In genomic region chr2:234003972-234004617, GRCh38 we compare ENCODE assay signal across 10 cellular contexts. TPM values are rescaled to one million over a fixed set of nuclear protein-coding genes. Genes with fewer than 3 reads are reported as not detected.
A peak's percentile ranks its signal among the peaks of the same experiment; 100 is the strongest.
DNase-seq lines count a peak whose midpoint lies in the region; ATAC-seq, FAIRE-seq and TF ChIP-seq lines count a peak whose summit lies in the region.
"Had no signal": no experiment of that assay in that cellular context is flagged by ENCODE, and none has a peak within 500 bp of the region (broad histone marks: within the 10 kb centered on the region; RNA-seq: fewer than 3 reads in every experiment).

No MANE protein-coding gene starts in this region.

- FAIRE-seq in small intestine (lab: Jason Lieb, UNC) = no peak

- H3K4me3 ChIP-seq in kidney epithelial cell (ENCODE audit: low read depth, low read length) (no peak overlapping the region), colonic mucosa (no peak overlapping the region), small intestine (ENCODE audit: low read depth in 1 of 2, low read length in 2 of 2) (no peak overlapping the region)
- H3K4me3 ChIP-seq: vagina had no signal

- DNase-seq in Calu3 = peak; percentile 81
- DNase-seq in LHCN-M2 (ENCODE audit: low read depth) = peak; percentile 96
- peak; percentile 78 for DNase-seq in kidney epithelial cell (ENCODE audit: low read depth)
- DNase-seq in colonic mucosa = no peak
- no peak for DNase-seq in small intestine

- CTCF ChIA-PET in Calu3 (lab: Charles Lee) = interaction anchor here (0.6 to 1.0 kb wide), 2 partner anchors 64 to 1373 kb away, joined by 3 read pairs; no protein-coding TSS in a partner anchor

- no peaks in the 10 kb centered on the region for H3K36me3 Mint-ChIP-seq in Calu3 (ENCODE audit: insufficient read depth, unreplicated experiment)
- H3K36me3 Mint-ChIP-seq in activated T-helper 17 cell treated with anti-CD3 and anti-CD28 coated beads, Interleukin-2, amount 50 U/mL, for 72 hours (ENCODE audit: low read depth) = no peaks in the 10 kb centered on the region

- H3K36me3 ChIP-seq in kidney epithelial cell (ENCODE audit: control insufficient read depth, insufficient read depth, low read length) = no peaks in the 10 kb centered on the region
- H3K36me3 ChIP-seq in colonic mucosa = no peaks in the 10 kb centered on the region
- H3K36me3 ChIP-seq in small intestine (ENCODE audit: control insufficient read depth in 2 of 2, insufficient read depth in 2 of 2, low read length in 2 of 2) = no peaks in the 10 kb centered on the region
- H3K36me3 ChIP-seq: vagina had no signal

- peak overlapping the region; percentile 15 for H3K27ac Mint-ChIP-seq in Calu3 (ENCODE audit: unreplicated experiment)
- no peak overlapping the region for H3K27ac Mint-ChIP-seq in activated T-helper 17 cell treated with anti-CD3 and anti-CD28 coated beads, Interleukin-2, amount 50 U/mL, for 72 hours
- H3K27ac Mint-ChIP-seq: nephron had no signal

- intact Hi-C loops in Calu3 (cut with micrococcal nuclease; ENCODE audit: unreplicated experiment) (no loop called here), colonic mucosa (cut with DNase I) (no loop called here)

- peaks cover 17% of the 10 kb centered on the region for H3K4me1 Mint-ChIP-seq in Calu3 (ENCODE audit: low read depth, unreplicated experiment)
- H3K4me1 Mint-ChIP-seq in activated T-helper 17 cell treated with anti-CD3 and anti-CD28 coated beads, Interleukin-2, amount 50 U/mL, for 72 hours = peaks cover 15% of the 10 kb centered on the region
- H3K4me1 Mint-ChIP-seq: nephron had no signal

- TF ChIP-seq CTCF in Calu3 (IDR thresholded peaks at IDR 0.05; ENCODE audit: unreplicated experiment) = no peak
- TF ChIP-seq CTCF in kidney epithelial cell (IDR thresholded peaks at IDR 0.05; ENCODE audit: insufficient read depth, low read length, poor library complexity, severe bottlenecking) = no peak
- TF ChIP-seq CTCF in colonic mucosa (IDR thresholded peaks at IDR 0.05) = no peak

- WGBS in small intestine, 3 donors = 49 to 61% (median 60%) methylated on average over 8 of the region's 8 CpGs

- no TSS peak for BruUV-seq in Calu3 (replicated peaks; lab: Mats Ljungman, UMichigan)

- no peak overlapping the region for H3K4me3 Mint-ChIP-seq in Calu3 (ENCODE audit: low read depth, unreplicated experiment)
- H3K4me3 Mint-ChIP-seq in activated T-helper 17 cell treated with anti-CD3 and anti-CD28 coated beads, Interleukin-2, amount 50 U/mL, for 72 hours = no peak overlapping the region
- H3K4me3 Mint-ChIP-seq: nephron had no signal

- H3K9me3 ChIP-seq in colonic mucosa (no peaks in the 10 kb centered on the region), small intestine (ENCODE audit: control insufficient read depth, low read depth) (no peaks in the 10 kb centered on the region)
- H3K9me3 ChIP-seq: vagina had no signal

- H3K9ac ChIP-seq in colonic mucosa (ENCODE audit: low read depth in 2 of 2, low read length in 2 of 2) = no peak overlapping the region

- no peak overlapping the region for H3K27ac ChIP-seq in colonic mucosa
- no peak overlapping the region for H3K27ac ChIP-seq in small intestine (ENCODE audit: low read depth in 1 of 2, low read length in 1 of 2)
- H3K27ac ChIP-seq: vagina had no signal

- peaks cover 3% of the 10 kb centered on the region for H3K9me3 Mint-ChIP-seq in Calu3 (ENCODE audit: low read depth, unreplicated experiment)
- H3K9me3 Mint-ChIP-seq in activated T-helper 17 cell treated with anti-CD3 and anti-CD28 coated beads, Interleukin-2, amount 50 U/mL, for 72 hours = no peaks in the 10 kb centered on the region
- H3K9me3 Mint-ChIP-seq: nephron had no signal

- H3K4me1 ChIP-seq in colonic mucosa = no peaks in the 10 kb centered on the region
- H3K4me1 ChIP-seq in small intestine (ENCODE audit: control insufficient read depth in 2 of 2, insufficient read depth in 1 of 2, low read depth in 1 of 2, low read length in 1 of 2) = no peaks in the 10 kb centered on the region

- H3K27me3 Mint-ChIP-seq in Calu3 (ENCODE audit: unreplicated experiment) = peaks cover 12% of the 10 kb centered on the region
- H3K27me3 Mint-ChIP-seq in activated T-helper 17 cell treated with anti-CD3 and anti-CD28 coated beads, Interleukin-2, amount 50 U/mL, for 72 hours = no peaks in the 10 kb centered on the region

- H3K27me3 ChIP-seq in kidney epithelial cell (ENCODE audit: control insufficient read depth, insufficient read depth, low read length) (no peaks in the 10 kb centered on the region), colonic mucosa (no peaks in the 10 kb centered on the region), small intestine (ENCODE audit: control insufficient read depth in 2 of 2, insufficient read depth in 2 of 2, low read length in 2 of 2) (no peaks in the 10 kb centered on the region)
- H3K27me3 ChIP-seq: vagina had no signal

- ATAC-seq in activated T-helper 17 cell treated with anti-CD3 and anti-CD28 coated beads, Interleukin-2, amount 50 U/mL, for 72 hours (replicated peaks) = peak; percentile 88
- ATAC-seq in GM18498 (IDR thresholded peaks at IDR 0.05; ENCODE audit: unreplicated experiment) (no peak), GM18868 (IDR thresholded peaks at IDR 0.05; ENCODE audit: unreplicated experiment) (no peak)

RNA-seq across cellular contexts. Expression of gene SPP2, which starts 46.4 kb away (rescaled TPM):
- not detected in 2 replicates for total RNA-seq in Calu3 (2022)
- not detected in 2 replicates for total RNA-seq in LHCN-M2 (2014; rRNA removed)
- polyA plus RNA-seq in LHCN-M2 (2012) = not detected
- not detected for total RNA-seq in activated T-helper 17 cell treated with anti-CD3 and anti-CD28 coated beads, Interleukin-2, amount 50 U/mL, for 72 hours
- not detected in 2 replicates for total RNA-seq in kidney epithelial cell
- total RNA-seq in colonic mucosa = not detected
- not detected for polyA plus RNA-seq in small intestine
- total RNA-seq: vagina had no signal

Comparison
In these comparisons a context has a peak if more than half of its experiments do, and no peak if none do; other contexts are left out.
1. DNase-seq: peak in Calu3 (single experiment), LHCN-M2 (single experiment) and kidney epithelial cell (single experiment); none in colonic mucosa (single experiment) and small intestine (single experiment).